Comparison of ENCODE assay signal across 15 cellular contexts in genomic region chr2:99975386-99975785, GRCh38.
A peak's percentile ranks its signal among the peaks of the same experiment; 100 is the strongest.
DNase-seq lines count a peak whose midpoint lies in the region; ATAC-seq, FAIRE-seq and TF ChIP-seq lines count a peak whose summit lies in the region.
"Had no signal": no experiment of that assay in that cellular context is flagged by ENCODE, and none has a peak within 500 bp of the region (broad histone marks: within the 10 kb centered on the region; RNA-seq: fewer than 3 reads in every experiment).

No MANE protein-coding gene starts in this region.

- TF ChIP-seq CTCF in AG09309 (IDR thresholded peaks at IDR 0.05; ENCODE audit: control insufficient read depth, insufficient read depth, low read depth, low read length, missing control alignments) = no peak
- TF ChIP-seq CTCF in brain microvascular endothelial cell (IDR thresholded peaks at IDR 0.05; ENCODE audit: low read depth, low read length, missing control alignments) = no peak
- TF ChIP-seq CTCF in pancreas (IDR thresholded peaks at IDR 0.05) = no peak

- no peaks in the 10 kb centered on the region for H3K9me3 ChIP-seq in pancreas

- H3K27ac ChIP-seq in brain microvascular endothelial cell (no peak overlapping the region), pancreas (no peak overlapping the region)
- H3K27ac ChIP-seq: C4-2B had no signal

- no peak for FAIRE-seq in pancreas (lab: Jason Lieb, UNC)

- H3K27me3 ChIP-seq in brain microvascular endothelial cell (replicated peaks) = no peaks in the 10 kb centered on the region
- no peaks in the 10 kb centered on the region for H3K27me3 ChIP-seq in pancreas

- ATAC-seq in pancreas (no peak), GM19023 (IDR thresholded peaks at IDR 0.05; ENCODE audit: unreplicated experiment) (no peak)
- ATAC-seq: esophagus mucosa had no signal

- H3K4me3 ChIP-seq in AG09309 (ENCODE audit: control insufficient read depth, low read depth, low read length) (no peak overlapping the region), brain microvascular endothelial cell (ENCODE audit: low read depth, low read length) (no peak overlapping the region), pancreas (no peak overlapping the region)

- intact Hi-C loops in pancreas (cut with DNase I) = no loop called here

- H3K36me3 ChIP-seq in brain microvascular endothelial cell (replicated peaks) = no peaks in the 10 kb centered on the region
- no peaks in the 10 kb centered on the region for H3K36me3 ChIP-seq in pancreas

- no peaks in the 10 kb centered on the region for H3K4me1 ChIP-seq in pancreas

- in situ Hi-C loops in brain microvascular endothelial cell (cut with HindIII; ENCODE audit: low pct_ligation_motif_present, low sequenced_read_pairs) = no loop called here

- DNase-seq in AG09309 (ENCODE audit: low read depth) (peak; percentile 40), LHCN-M2 (ENCODE audit: low read depth) (peak; percentile 12), brain microvascular endothelial cell (peak; percentile 53), kidney glomerular epithelial cell (lab: John Stamatoyannopoulos, UW) (peak; percentile 62), pancreas (no peak), SIG-M5 treated with dmso at 0.1 percent for 504 hours (lab: John Stamatoyannopoulos, UW; ENCODE audit: unreplicated experiment) (no peak), anterior cingulate cortex (lab: John Stamatoyannopoulos, UW) (no peak)
- DNase-seq: activated CD4-positive, alpha-beta T cell treated with anti-CD3 and anti-CD28 coated beads, Interleukin-2, amount 10 ng/mL, durations not matched to agents 24 days and 14 days; central memory CD4-positive, alpha-beta T cell; GOT3; NCI-H2171; posterior cingulate gyrus had no signal

Comparison
In these comparisons a context has a peak if more than half of its experiments do, and no peak if none do; other contexts are left out.
1. DNase-seq: peak in AG09309 (single experiment), LHCN-M2 (single experiment), brain microvascular endothelial cell (single experiment) and kidney glomerular epithelial cell (single experiment); none in pancreas (0 of 6), SIG-M5 treated with dmso at 0.1 percent for 504 hours (single experiment) and anterior cingulate cortex (0 of 58).